Comparison of ENCODE assay signal across 21 cellular contexts in the genomic region with DNA sequence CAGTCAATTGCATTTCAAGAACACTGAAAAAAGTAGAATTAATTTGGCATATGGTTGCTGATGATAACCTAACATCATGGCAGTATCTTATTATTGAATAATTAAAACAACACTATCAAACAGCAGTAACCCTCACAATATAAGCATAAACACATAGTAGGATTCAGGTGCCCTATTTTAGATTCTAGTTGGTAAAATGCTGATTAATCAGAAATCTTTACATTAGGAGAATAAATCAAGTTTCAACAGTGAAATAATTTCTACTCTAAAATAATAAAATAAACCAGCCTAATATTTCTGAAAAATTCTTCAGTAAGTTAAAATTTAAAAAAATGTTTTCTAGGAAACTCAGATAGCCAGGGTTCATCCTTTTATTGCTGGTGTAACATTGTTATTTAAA.
DNase-seq lines count a peak whose midpoint lies in the region; ATAC-seq, FAIRE-seq and TF ChIP-seq lines count a peak whose summit lies in the region.
"Had no signal": no experiment of that assay in that cellular context is flagged by ENCODE, and none has a peak within 500 bp of the region (broad histone marks: within the 10 kb centered on the region; RNA-seq: fewer than 3 reads in every experiment).

No MANE protein-coding gene starts in this region.

- H3K4me2 ChIP-seq in A549 (no peak overlapping the region), K562 (ENCODE audit: insufficient read depth, low read length) (no peak overlapping the region)
- H3K4me2 ChIP-seq: BLaER1 treated with 17β-estradiol and CSF1 and Interleukin-3, amounts not matched to agents 10 nM and 100 nM had no signal

- no peak for TF ChIP-seq EP300 in A549 (IDR thresholded peaks at IDR 0.05)
- no peak for TF ChIP-seq EP300 in K562 (IDR thresholded peaks at IDR 0.05; ENCODE audit: low read length)

- in situ Hi-C loops in K562 (cut with MboI) = no loop called here

- TF ChIP-seq RAD21 in A549 (conservative IDR thresholded peaks at IDR 0.05 in 1 of 2, IDR thresholded peaks at IDR 0.05 in 1 of 2) = no peak
- TF ChIP-seq RAD21 in K562 (CRISPR knock-in tag; conservative IDR thresholded peaks at IDR 0.05 in 1 of 2, IDR thresholded peaks at IDR 0.05 in 1 of 2) = no peak

- TF ChIP-seq POLR2A in A549 (IDR thresholded peaks at IDR 0.05; ENCODE audit: low read length) (no peak), K562 (conservative IDR thresholded peaks at IDR 0.05) (no peak)

- H3K9me3 ChIP-seq in A549 = no peaks in the 10 kb centered on the region
- H3K9me3 ChIP-seq in K562 (replicated peaks; ENCODE audit: control insufficient read depth, insufficient read depth, low read depth, low read length) = no peaks in the 10 kb centered on the region
- H3K9me3 ChIP-seq: BLaER1 treated with 17β-estradiol and CSF1 and Interleukin-3, amounts not matched to agents 10 nM and 100 nM; Caco-2 had no signal

- no peak for TF ChIP-seq CTCF in A549 (IDR thresholded peaks at IDR 0.05)
- TF ChIP-seq CTCF in K562 (IDR thresholded peaks at IDR 0.05 in 2 of 3, conservative IDR thresholded peaks at IDR 0.05 in 1 of 3; ENCODE audit: insufficient read depth in 2 of 3, low read depth in 1 of 3, low read length in 3 of 3) = no peak

- FAIRE-seq in A549 (lab: Jason Lieb, UNC) (no peak), G401.6 (lab: Jason Lieb, UNC) (peak; percentile 75), K562 (lab: Jason Lieb, UNC) (no peak), endometrium (lab: Jason Lieb, UNC) (peak; percentile 62)
- FAIRE-seq: A204.1, GM12878, GM12892, GM18507 had no signal

- CTCF ChIA-PET in A549 (lab: Yijun Ruan, JAX) (no interaction called here), K562 (lab: Yijun Ruan, JAX; ENCODE audit: low intra/inter-chr PET ratio) (no interaction called here)

- no TSS peak for BruUV-seq in K562 (replicated peaks; lab: Mats Ljungman, UMichigan)

- no peak overlapping the region for H3K9ac ChIP-seq in K562 (ENCODE audit: insufficient read depth in 1 of 2, low read depth in 2 of 2, low read length in 2 of 2)
- H3K9ac ChIP-seq: BLaER1 treated with 17β-estradiol and CSF1 and Interleukin-3, amounts not matched to agents 10 nM and 100 nM had no signal

- no peaks in the 10 kb centered on the region for H3K36me3 ChIP-seq in K562 (ENCODE audit: control insufficient read depth, insufficient read depth, low read length)
- H3K36me3 ChIP-seq: BLaER1 treated with 17β-estradiol and CSF1 and Interleukin-3, amounts not matched to agents 10 nM and 100 nM had no signal

- DNase-seq in A549 (ENCODE audit: low read depth in 1 of 2, low spot score in 1 of 2) (no peak), K562 (ENCODE audit: extremely low read depth in 1 of 4, low spot score in 3 of 4) (no peak), SKM-1 treated with dmso at 0.1 percent for 144 hours (lab: John Stamatoyannopoulos, UW; ENCODE audit: unreplicated experiment) (no peak)
- DNase-seq: 8988T; AML-193; Caco-2; Calu3; CD4-positive, alpha-beta T cell; CD8-positive, alpha-beta T cell; DMS79 treated with DMSO at 0.1 percent for 48 hours; GDM1 had no signal

- H3K79me2 ChIP-seq in K562 (ENCODE audit: control insufficient read depth, insufficient read depth, low read length) = no peaks in the 10 kb centered on the region

- no peaks in the 10 kb centered on the region for H4K20me1 ChIP-seq in K562 (replicated peaks; ENCODE audit: control insufficient read depth, insufficient read depth, low read length)
- H4K20me1 ChIP-seq: BLaER1 treated with 17β-estradiol and CSF1 and Interleukin-3, amounts not matched to agents 10 nM and 100 nM had no signal

- no peak for ATAC-seq in A549
- no peak for ATAC-seq in K562
- ATAC-seq in GM21737 (IDR thresholded peaks at IDR 0.05; ENCODE audit: unreplicated experiment) = no peak
- ATAC-seq in GM21515 (IDR thresholded peaks at IDR 0.05; ENCODE audit: unreplicated experiment) = no peak
- ATAC-seq: CD8-positive, alpha-beta T cell; GM12878 had no signal

- H3K27ac ChIP-seq in A549 (no peak overlapping the region), K562 (ENCODE audit: extremely low read depth, low read depth, low read length) (no peak overlapping the region)
- H3K27ac ChIP-seq: BLaER1 treated with 17β-estradiol and CSF1 and Interleukin-3, amounts not matched to agents 10 nM and 100 nM; C4-2B had no signal

- no peaks in the 10 kb centered on the region for H3K27me3 ChIP-seq in K562 (ENCODE audit: control insufficient read depth in 2 of 2, insufficient read depth in 2 of 2, low read length in 2 of 2)
- H3K27me3 ChIP-seq: BLaER1 treated with 17β-estradiol and CSF1 and Interleukin-3, amounts not matched to agents 10 nM and 100 nM had no signal

- no peaks in the 10 kb centered on the region for H3K9me1 ChIP-seq in K562 (ENCODE audit: control insufficient read depth, insufficient read depth, low read length)

- POLR2A ChIA-PET in A549 (lab: Yijun Ruan, JAX) = no interaction called here
- POLR2A ChIA-PET in K562 (lab: Yijun Ruan, JAX) = no interaction called here

- no peak overlapping the region for H3K4me3 ChIP-seq in A549
- H3K4me3 ChIP-seq in K562 = no peak overlapping the region
- H3K4me3 ChIP-seq: BLaER1 treated with 17β-estradiol and CSF1 and Interleukin-3, amounts not matched to agents 10 nM and 100 nM; GM12878 had no signal

- H2AFZ ChIP-seq in K562 (ENCODE audit: low read depth, low read length) = no peak overlapping the region

- intact Hi-C loops in K562 (cut with micrococcal nuclease) = no loop called here

- H3K4me1 ChIP-seq in A549 (no peaks in the 10 kb centered on the region), K562 (replicated peaks in 1 of 2; ENCODE audit: control insufficient read depth in 2 of 2, insufficient read depth in 2 of 2, low read length in 2 of 2) (no peaks in the 10 kb centered on the region)
- H3K4me1 ChIP-seq: BLaER1 treated with 17β-estradiol and CSF1 and Interleukin-3, amounts not matched to agents 10 nM and 100 nM; Caco-2 had no signal

TF ChIP-seq in A549, 52 proteins besides CTCF, POLR2A, EP300 and RAD21:
- TF ChIP-seq MAFK (IDR thresholded peaks at IDR 0.05; ENCODE audit: partially characterized antibody) (peak; percentile 82), FOXS1 (CRISPR knock-in tag; IDR thresholded peaks at IDR 0.05) (no peak)

TF ChIP-seq in K562, 482 proteins besides CTCF, POLR2A, EP300 and RAD21:
- TF ChIP-seq MAFG (tag; conservative IDR thresholded peaks at IDR 0.05) = 0 out of 2 replicates have a peak, but pooled peaks have one; percentile 12
- TF ChIP-seq C11orf30 (IDR thresholded peaks at IDR 0.05; ENCODE audit: low read depth) = peak; percentile 65
- TF ChIP-seq ZNF316 (IDR thresholded peaks at IDR 0.05) = peak; percentile 83
- 0 out of 2 replicates have a peak, but pooled peaks have one; percentile 31 for TF ChIP-seq MAFF (IDR thresholded peaks at IDR 0.05; ENCODE audit: low read length)
- TF ChIP-seq, protein P1, sequence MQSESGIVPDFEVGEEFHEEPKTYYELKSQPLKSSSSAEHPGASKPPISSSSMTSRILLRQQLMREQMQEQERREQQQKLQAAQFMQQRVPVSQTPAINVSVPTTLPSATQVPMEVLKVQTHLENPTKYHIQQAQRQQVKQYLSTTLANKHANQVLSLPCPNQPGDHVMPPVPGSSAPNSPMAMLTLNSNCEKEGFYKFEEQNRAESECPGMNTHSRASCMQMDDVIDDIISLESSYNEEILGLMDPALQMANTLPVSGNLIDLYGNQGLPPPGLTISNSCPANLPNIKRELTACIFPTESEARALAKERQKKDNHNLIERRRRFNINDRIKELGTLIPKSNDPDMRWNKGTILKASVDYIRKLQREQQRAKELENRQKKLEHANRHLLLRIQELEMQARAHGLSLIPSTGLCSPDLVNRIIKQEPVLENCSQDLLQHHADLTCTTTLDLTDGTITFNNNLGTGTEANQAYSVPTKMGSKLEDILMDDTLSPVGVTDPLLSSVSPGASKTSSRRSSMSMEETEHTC (IDR thresholded peaks at IDR 0.05) = no peak
